8 cellular contexts compared by ENCODE assay signal in genomic region chrX:9342581-9343051, GRCh38.
DNase-seq lines count a peak whose midpoint lies in the region; ATAC-seq, FAIRE-seq and TF ChIP-seq lines count a peak whose summit lies in the region.

No MANE protein-coding gene starts in this region.

- H3K27ac ChIP-seq in H9 (ENCODE audit: insufficient read length, low read depth, low read length) = no peak overlapping the region
- no peak overlapping the region for H3K27ac ChIP-seq in endothelial cell of umbilical vein (ENCODE audit: insufficient read depth, low read depth, low read length)

- H3K36me3 ChIP-seq in endothelial cell of umbilical vein (ENCODE audit: control insufficient read depth in 2 of 2, extremely low read depth in 1 of 2, insufficient read depth in 2 of 2, low read length in 2 of 2) = no peaks in the 10 kb centered on the region

- H3K4me1 Mint-ChIP-seq in H9 = peaks cover 18 to 28% of the 10 kb centered on the region in 2 experiments; a peak in 3 of 4 replicates

- H3K4ac ChIP-seq in H9 (ENCODE audit: low read depth, low read length) = no peak overlapping the region

- WGBS in H9 (ENCODE audit: extremely low coverage, insufficient read length, low lambda C conversion rate) = no CpG with 5 or more reads among the region's 25 CpGs

- TF ChIP-seq POLR2A in endothelial cell of umbilical vein (IDR thresholded peaks at IDR 0.05; ENCODE audit: low read depth, low read length) = no peak

- H3K9ac ChIP-seq in H9 (ENCODE audit: extremely low read depth, insufficient read length, low read length) (no peak overlapping the region), endothelial cell of umbilical vein (replicated peaks; ENCODE audit: extremely low read depth, insufficient read depth, low read length) (no peak overlapping the region)

- CTCF ChIA-PET in endothelial cell of umbilical vein (lab: Charles Lee) = interaction anchor here (0.6 to 1.8 kb wide), 2 partner anchors 121 to 207 kb away, joined by 3 to 7 read pairs; no protein-coding TSS in a partner anchor

- no peaks in the 10 kb centered on the region for H4K20me1 ChIP-seq in H9 (ENCODE audit: control insufficient read depth, insufficient read depth, insufficient read length)
- no peaks in the 10 kb centered on the region for H4K20me1 ChIP-seq in endothelial cell of umbilical vein (replicated peaks; ENCODE audit: control insufficient read depth, extremely low read depth, insufficient read depth, low read length)

- H3K9me3 ChIP-seq in H9 (ENCODE audit: control insufficient read depth, low read depth, low read length) = no peaks in the 10 kb centered on the region
- H3K9me3 ChIP-seq in endothelial cell of umbilical vein (replicated peaks; ENCODE audit: control insufficient read depth, insufficient read depth, low read length) = no peaks in the 10 kb centered on the region

- no peak overlapping the region for H2BK120ac ChIP-seq in H9 (ENCODE audit: low read depth, low read length, poor library complexity, severe bottlenecking)

- no peak overlapping the region for H3K4me3 ChIP-seq in endothelial cell of umbilical vein (replicated peaks in 1 of 3; ENCODE audit: insufficient read depth in 1 of 3, low read depth in 1 of 3, low read length in 3 of 3)

- H3K14ac ChIP-seq in H9 (ENCODE audit: insufficient read depth, low read length) = peak overlapping the region; percentile 79; the same call in 1 of the 2 replicates

- no peak overlapping the region for H3T11ph ChIP-seq in H9 (ENCODE audit: low read length)

- H2BK15ac ChIP-seq in H9 (ENCODE audit: low read depth, low read length) = no peak overlapping the region

- no peaks in the 10 kb centered on the region for H3K79me2 ChIP-seq in H9 (ENCODE audit: insufficient read depth, low read length)
- H3K79me2 ChIP-seq in endothelial cell of umbilical vein (ENCODE audit: control insufficient read depth, insufficient read depth, low read length) = no peaks in the 10 kb centered on the region

- H3K36me3 Mint-ChIP-seq in H9 (ENCODE audit: insufficient read depth in 1 of 3, low read depth in 3 of 3) = peaks cover 0 to 2% (median 0%) of the 10 kb centered on the region in 3 experiments; a peak in 2 of 7 replicates

- DNase-seq in A172 (ENCODE audit: low spot score) (peak; percentile 61), H9 (peak; percentile 85), NCI-H748 (lab: John Stamatoyannopoulos, UW; ENCODE audit: unreplicated experiment) (peak; percentile 92), endothelial cell of umbilical vein (ENCODE audit: low read depth, low spot score) (peak; percentile 54), medulla oblongata (ENCODE audit: extremely low spot score) (peak; percentile 86)
- peak; percentile 49 for DNase-seq in activated CD8-positive, alpha-beta memory T cell treated with anti-CD3 and anti-CD28 coated beads, Interleukin-2, amount 50 U/mL, for 4 hours
- DNase-seq in stimulated activated naive CD4-positive, alpha-beta T cell (lab: John Stamatoyannopoulos, UW) = peak in 5 of 6 experiments; percentile 16 to 64 (median 46)

- TF ChIP-seq CTCF in H9 (conservative IDR thresholded peaks at IDR 0.05) (no peak), endothelial cell of umbilical vein (IDR thresholded peaks at IDR 0.05; ENCODE audit: extremely low read depth in 1 of 2, insufficient read depth in 1 of 2, low read depth in 1 of 2, low read length in 2 of 2) (no peak)

- no peak overlapping the region for H3K23ac ChIP-seq in H9 (ENCODE audit: insufficient read length, low read depth, low read length)

- no peak overlapping the region for H2AK5ac ChIP-seq in H9 (ENCODE audit: insufficient read length, low read length)

- no peaks in the 10 kb centered on the region for H3K23me2 ChIP-seq in H9 (ENCODE audit: insufficient read length, low read depth, low read length, poor library complexity, severe bottlenecking)

- no peak overlapping the region for H2AFZ ChIP-seq in H9 (ENCODE audit: low read length)
- no peak overlapping the region for H2AFZ ChIP-seq in endothelial cell of umbilical vein (ENCODE audit: low read depth, low read length)

- H3K4me2 ChIP-seq in H9 (ENCODE audit: insufficient read depth, insufficient read length, low read length) = peak overlapping the region; percentile 44
- H3K4me2 ChIP-seq in endothelial cell of umbilical vein (ENCODE audit: insufficient read depth, low read length) = no peak overlapping the region

- POLR2A ChIA-PET in endothelial cell of umbilical vein (lab: Charles Lee) = interaction anchor here (0.6 kb wide), 1 partner anchor 120 kb away, joined by 5 read pairs; no protein-coding TSS in a partner anchor

- no peak overlapping the region for H4K91ac ChIP-seq in H9 (ENCODE audit: insufficient read length, low read depth, low read length)

- H4K8ac ChIP-seq in H9 (replicated peaks; ENCODE audit: insufficient read length, low read depth, low read length) = no peak overlapping the region

- H3K4me1 ChIP-seq in H9 (ENCODE audit: insufficient read depth, low read length) (no peaks in the 10 kb centered on the region; the same call in 1 of the 2 replicates), endothelial cell of umbilical vein (ENCODE audit: control insufficient read depth, extremely low read depth, insufficient read depth, low read length) (peaks cover 9% of the 10 kb centered on the region)

- peak; percentile 89 for FAIRE-seq in endothelial cell of umbilical vein (lab: Jason Lieb, UNC)

- H3K18ac ChIP-seq in H9 (ENCODE audit: insufficient read length, low read depth, low read length) = no peak overlapping the region

- no peaks in the 10 kb centered on the region for H3K79me1 ChIP-seq in H9 (ENCODE audit: insufficient read depth, low read depth, low read length, poor library complexity, severe bottlenecking)

- H3K27me3 ChIP-seq in H9 (ENCODE audit: insufficient read depth, low read length) (no peaks in the 10 kb centered on the region; the same call in 1 of the 2 replicates), endothelial cell of umbilical vein (ENCODE audit: control insufficient read depth in 2 of 2, insufficient read depth in 2 of 2, low read length in 2 of 2) (no peaks in the 10 kb centered on the region)

- intact Hi-C loops in endothelial cell of umbilical vein (cut with micrococcal nuclease) = loop anchor here (1.0 to 5.0 kb wide), 4 partner anchors 24 to 335 kb away; no protein-coding TSS in a partner anchor

- H3K56ac ChIP-seq in H9 (ENCODE audit: insufficient read length, low read depth, low read length) = no peak overlapping the region

- peak overlapping the region in 2 of 3 experiments; percentile 63 to 84; a peak in 5 of 7 replicates for H3K27ac Mint-ChIP-seq in H9

- no peaks in the 10 kb centered on the region for H3K9me1 ChIP-seq in endothelial cell of umbilical vein (replicated peaks; ENCODE audit: control insufficient read depth, extremely low read depth, insufficient read depth, low read length)

- BruUV-seq in endothelial cell of umbilical vein (replicated peaks; lab: Mats Ljungman, UMichigan) = no TSS peak

- H3K9me3 Mint-ChIP-seq in H9 = peaks cover 0 to 50% of the 10 kb centered on the region in 2 experiments; a peak in 2 of 5 replicates

- H4K5ac ChIP-seq in H9 (ENCODE audit: insufficient read length, low read depth, low read length) = no peak overlapping the region

- ATAC-seq in HG02678 (IDR thresholded peaks at IDR 0.05; ENCODE audit: unreplicated experiment) = no peak

- H2BK20ac ChIP-seq in H9 (ENCODE audit: low read depth, low read length, poor library complexity, severe bottlenecking) = no peak overlapping the region

- H2BK5ac ChIP-seq in H9 (ENCODE audit: insufficient read length, low read length) = no peak overlapping the region

- H3K27me3 Mint-ChIP-seq in H9 (ENCODE audit: low read depth) = peaks cover 5% of the 10 kb centered on the region

- dilution Hi-C loops in endothelial cell of umbilical vein (cut with MboI; ENCODE audit: extremely low pct_ligation_motif_present, low sequenced_read_pairs) = no loop called here

- no peak overlapping the region for H2BK12ac ChIP-seq in H9 (ENCODE audit: insufficient read length, low read depth, low read length)

- peak overlapping the region; percentile 78 to 88 for H3K4me3 Mint-ChIP-seq in H9

TF ChIP-seq in endothelial cell of umbilical vein, 7 proteins besides CTCF, POLR2A, EP300 and RAD21:
- no peak for TF ChIP-seq FOS (IDR thresholded peaks at IDR 0.05; ENCODE audit: borderline replicate concordance, insufficient read depth, low read length)
- TF ChIP-seq, protein P1, sequence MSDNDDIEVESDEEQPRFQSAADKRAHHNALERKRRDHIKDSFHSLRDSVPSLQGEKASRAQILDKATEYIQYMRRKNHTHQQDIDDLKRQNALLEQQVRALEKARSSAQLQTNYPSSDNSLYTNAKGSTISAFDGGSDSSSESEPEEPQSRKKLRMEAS (IDR thresholded peaks at IDR 0.05; ENCODE audit: insufficient read depth, insufficient read length) = no peak
- TF ChIP-seq POLR2AphosphoS5 (IDR thresholded peaks at IDR 0.05; ENCODE audit: insufficient read depth, low read depth, low read length) = no peak
- no peak for TF ChIP-seq EZH2 (IDR thresholded peaks at IDR 0.05; ENCODE audit: borderline replicate concordance, low read depth, low read length, severe bottlenecking)
- TF ChIP-seq GATA2 (IDR thresholded peaks at IDR 0.05; ENCODE audit: insufficient read depth, insufficient read length, low read depth, low read length) = no peak
- TF ChIP-seq MYC (IDR thresholded peaks at IDR 0.05; ENCODE audit: low read depth, low read length) = no peak
- no peak for TF ChIP-seq JUN (IDR thresholded peaks at IDR 0.05; ENCODE audit: borderline replicate concordance, insufficient read depth, insufficient read length, low read depth)
